ENCODE assay signal across 28 cellular contexts in the genomic region with DNA sequence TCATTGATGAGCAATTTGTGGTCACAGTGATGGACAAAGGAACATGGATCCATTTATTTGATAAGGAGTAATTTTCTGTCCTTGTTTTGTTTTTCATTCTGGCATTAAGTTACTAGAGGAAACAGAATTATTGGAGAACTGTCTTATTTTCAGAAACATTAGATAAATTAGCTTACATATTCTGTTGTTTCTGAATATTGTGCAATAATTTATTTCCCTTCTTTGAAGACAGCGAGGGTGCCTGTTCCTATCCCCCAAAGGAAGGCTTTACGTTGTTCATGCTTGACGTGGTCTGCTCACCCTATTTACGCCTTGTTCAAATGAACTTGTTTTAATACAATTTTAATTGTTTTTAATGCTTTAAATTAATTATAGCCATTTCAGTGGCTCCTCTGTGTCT.
"Had no signal": no experiment of that assay in that cellular context is flagged by ENCODE, and none has a peak within 500 bp of the region (broad histone marks: within the 10 kb centered on the region; RNA-seq: fewer than 3 reads in every experiment).

No MANE protein-coding gene starts in this region.

- ATAC-seq: activated CD4-positive, alpha-beta T cell treated with anti-CD3 and anti-CD28 coated beads for 36 hours; activated CD8-positive, alpha-beta memory T cell treated with anti-CD3 and anti-CD28 coated beads, Interleukin-2, amount 10 ng/mL, durations not matched to agents 7 days and 5 days; activated CD8-positive, alpha-beta T cell treated with anti-CD3 and anti-CD28 coated beads, Interleukin-2, amount 10 ng/mL, durations not matched to agents 7 days and 5 days; activated naive CD8-positive, alpha-beta T cell treated with anti-CD3 and anti-CD28 coated beads, Interleukin-2, amount 50 U/mL, for 24 hours had no signal

- H3K4me3 ChIP-seq: ascending aorta, breast epithelium had no signal

- H3K27ac ChIP-seq: ascending aorta, brain microvascular endothelial cell, breast epithelium, VCaP had no signal

- H3K36me3 ChIP-seq: ascending aorta, brain microvascular endothelial cell, breast epithelium had no signal

- H3K9me3 ChIP-seq: ascending aorta, breast epithelium had no signal

- FAIRE-seq: TTC549 had no signal

- H3K4me1 ChIP-seq: ascending aorta, breast epithelium had no signal

- H3K27me3 ChIP-seq: ascending aorta, brain microvascular endothelial cell, breast epithelium had no signal

- DNase-seq: activated B cell treated with CpG ODN at 0.5 μM for 24 hours; activated CD4-positive, alpha-beta memory T cell treated with anti-CD3 and anti-CD28 coated beads, Interleukin-2, amount 10 ng/mL, durations not matched to agents 7 days and 5 days; activated CD4-positive, alpha-beta T cell treated with anti-CD3 and anti-CD28 coated beads for 36 hours; activated CD4-positive, alpha-beta T cell treated with anti-CD3 and anti-CD28 coated beads for 48 hours; activated CD4-positive, alpha-beta T cell treated with anti-CD3 and anti-CD28 coated beads, Interleukin-2, amount 10 ng/mL, durations not matched to agents 7 days and 5 days; activated CD4-positive, alpha-beta T cell treated with anti-CD3 and anti-CD28 coated beads, Interleukin-2, amount 50 U/mL, for 48 hours; activated CD4-positive, CD25-positive, alpha-beta regulatory T cell treated with anti-CD3 and anti-CD28 coated beads, Interleukin-2, amount 50 U/mL, for 72 hours; activated CD8-positive, alpha-beta memory T cell treated with anti-CD3 and anti-CD28 coated beads for 24 hours; activated CD8-positive, alpha-beta memory T cell treated with anti-CD3 and anti-CD28 coated beads, Interleukin-2, amount 10 ng/mL, durations not matched to agents 7 days and 5 days; activated CD8-positive, alpha-beta memory T cell treated with anti-CD3 and anti-CD28 coated beads, Interleukin-2, amount 50 U/mL, for 48 hours; activated CD8-positive, alpha-beta T cell treated with anti-CD3 and anti-CD28 coated beads, Interleukin-2, amount 10 ng/mL, durations not matched to agents 7 days and 5 days; activated effector memory CD4-positive, alpha-beta T cell treated with Interleukin-2 at 50 U/mL for 16 hours; activated gamma-delta T cell; activated naive CD4-positive, alpha-beta T cell treated with anti-CD3 and anti-CD28 coated beads, Interleukin-2, amount 10 ng/mL, durations not matched to agents 7 days and 5 days; activated naive CD4-positive, alpha-beta T cell treated with Interleukin-2 at 50 U/mL for 16 hours; activated naive CD8-positive, alpha-beta T cell treated with anti-CD3 and anti-CD28 coated beads, Interleukin-2, amount 10 ng/mL, durations not matched to agents 7 days and 5 days; activated naive CD8-positive, alpha-beta T cell treated with anti-CD3 and anti-CD28 coated beads, Interleukin-2, amount 50 U/mL, for 24 hours; activated T-cell treated with anti-CD3 and anti-CD28 coated beads, Interleukin-2, amount 50 U/mL, for 24 hours; activated T-cell treated with anti-CD3 and anti-CD28 coated beads, Interleukin-2, amount 50 U/mL, for 48 hours; amygdala; brain microvascular endothelial cell; central memory CD4-positive, alpha-beta T cell; T-helper 2 cell; T-helper 9 cell had no signal
